13 cellular contexts compared by ENCODE assay signal in genomic region chr2:44668336-44668735, GRCh38.
DNase-seq lines count a peak whose midpoint lies in the region; ATAC-seq and TF ChIP-seq lines count a peak whose summit lies in the region.
"Had no signal": no experiment of that assay in that cellular context is flagged by ENCODE, and none has a peak within 500 bp of the region (broad histone marks: within the 10 kb centered on the region; RNA-seq: fewer than 3 reads in every experiment).

No MANE protein-coding gene starts in this region.

- TF ChIP-seq CTCF in GM10266 (IDR thresholded peaks at IDR 0.05; ENCODE audit: control insufficient read depth, insufficient read depth, low read depth, missing control alignments) (peak; percentile 44), RWPE2 (IDR thresholded peaks at IDR 0.05; ENCODE audit: poor library complexity, severe bottlenecking) (peak; percentile 39)

- H3K36me3 ChIP-seq in RWPE2 (ENCODE audit: low read depth): no peaks in the 10 kb centered on the region
- H3K36me3 ChIP-seq: spleen had no signal

- H3K27me3 ChIP-seq in RWPE2 (ENCODE audit: insufficient read depth, poor library complexity, severe bottlenecking): no peaks in the 10 kb centered on the region
- H3K27me3 ChIP-seq: spleen had no signal

- no peak overlapping the region for H3K4me3 ChIP-seq in RWPE2 (ENCODE audit: severe bottlenecking)
- H3K4me3 ChIP-seq: spleen had no signal

- H3K9me3 ChIP-seq in RWPE2 (ENCODE audit: severe bottlenecking): no peaks in the 10 kb centered on the region
- H3K9me3 ChIP-seq: spleen had no signal

- ATAC-seq in RWPE2 (ENCODE audit: low read depth): no peak
- ATAC-seq in HG03378 (IDR thresholded peaks at IDR 0.05; ENCODE audit: unreplicated experiment): no peak
- no peak for ATAC-seq in HG03460 (IDR thresholded peaks at IDR 0.05; ENCODE audit: unreplicated experiment)
- ATAC-seq in GM21576 (IDR thresholded peaks at IDR 0.05; ENCODE audit: unreplicated experiment): no peak
- ATAC-seq: activated T-cell treated with anti-CD3 and anti-CD28 coated beads, Interleukin-2, amount 50 U/mL, for 72 hours; stimulated activated memory B cell treated with anti-CD40 and anti-IgM and Interleukin-4, amounts not matched to agents 10 μg/mL and 1 μg/mL and 100 μg/mL, for 72 hours; T-helper 17 cell had no signal

- DNase-seq in GM10266 (ENCODE audit: extremely low spot score) (peak; percentile 24), HuH-7 (ENCODE audit: low spot score) (peak; percentile 5), RWPE2 (ENCODE audit: low spot score) (no peak), iPS-NIHi7 (ENCODE audit: extremely low spot score) (peak; percentile 51), DMS153 treated with DMSO at 0.1 percent for 48 hours (lab: John Stamatoyannopoulos, UW; ENCODE audit: unreplicated experiment) (no peak)
- DNase-seq: activated T-cell treated with anti-CD3 and anti-CD28 coated beads, Interleukin-2, amount 50 U/mL, for 72 hours; NCI-H2029 treated with DMSO at 0.1 percent for 48 hours; spleen; T-helper 17 cell had no signal

- no peak overlapping the region for H3K27ac ChIP-seq in RWPE2 (ENCODE audit: poor library complexity, severe bottlenecking)
- H3K27ac ChIP-seq: spleen had no signal

- no peaks in the 10 kb centered on the region for H3K4me1 ChIP-seq in RWPE2 (ENCODE audit: insufficient read depth, poor library complexity, severe bottlenecking)
- H3K4me1 ChIP-seq: spleen had no signal

Comparison
In these comparisons a context has a peak if more than half of its experiments do, and no peak if none do; other contexts are left out.
1. DNase-seq: peak in GM10266 (single experiment), HuH-7 (single experiment) and iPS-NIHi7 (single experiment); none in RWPE2 (single experiment) and DMS153 treated with DMSO at 0.1 percent for 48 hours (single experiment).